ENCODE assay signal across 28 cellular contexts in genomic region chr1:228511014-228511413, GRCh38.
"Had no signal": no experiment of that assay in that cellular context is flagged by ENCODE, and none has a peak within 500 bp of the region (broad histone marks: within the 10 kb centered on the region; RNA-seq: fewer than 3 reads in every experiment).

No MANE protein-coding gene starts in this region.

- H3K4me1 ChIP-seq: body of pancreas, gastroesophageal sphincter, heart right ventricle had no signal

- H3K27ac ChIP-seq: body of pancreas, epithelial cell of prostate, esophagus squamous epithelium, gastroesophageal sphincter, heart right ventricle, hepatocyte, VCaP had no signal

- H3K9me3 ChIP-seq: body of pancreas, esophagus squamous epithelium, gastroesophageal sphincter, heart right ventricle had no signal

- ATAC-seq: activated CD8-positive, alpha-beta memory T cell treated with anti-CD3 and anti-CD28 coated beads, Interleukin-2, amount 10 ng/mL, durations not matched to agents 7 days and 5 days; body of pancreas; gastroesophageal sphincter; heart right ventricle; WTC11 had no signal

- H3K27ac Mint-ChIP-seq: activated CD4-positive, alpha-beta memory T cell treated with anti-CD3 and anti-CD28 coated beads, Interleukin-2, amount 10 ng/mL, durations not matched to agents 7 days and 5 days; activated CD4-positive, alpha-beta T cell treated with anti-CD3 and anti-CD28 coated beads, Interleukin-2, amount 10 ng/mL, durations not matched to agents 7 days and 5 days; activated CD8-positive, alpha-beta memory T cell treated with anti-CD3 and anti-CD28 coated beads, Interleukin-2, amount 10 ng/mL, durations not matched to agents 7 days and 5 days; activated naive CD4-positive, alpha-beta T cell treated with anti-CD3 and anti-CD28 coated beads, Interleukin-2, amount 50 U/mL, for 24 hours; activated T-helper 1 cell treated with anti-CD3 and anti-CD28 coated beads, Interleukin-12 subunit alpha, Interleukin-12 subunit beta, Interleukin-2, Interleukin-4 antibody, amounts not matched to agents 30 ng/mL and 10 ng/mL and 1 ng/mL, durations not matched to agents 14 hours and 24 hours and 36 hours; WTC11 had no signal

- H3K36me3 ChIP-seq: esophagus squamous epithelium, gastroesophageal sphincter, heart right ventricle had no signal

- H3K4me3 Mint-ChIP-seq: activated CD4-positive, alpha-beta memory T cell treated with anti-CD3 and anti-CD28 coated beads, Interleukin-2, amount 10 ng/mL, durations not matched to agents 7 days and 5 days; activated CD4-positive, alpha-beta T cell treated with anti-CD3 and anti-CD28 coated beads, Interleukin-2, amount 10 ng/mL, durations not matched to agents 7 days and 5 days; activated CD8-positive, alpha-beta memory T cell treated with anti-CD3 and anti-CD28 coated beads, Interleukin-2, amount 10 ng/mL, durations not matched to agents 7 days and 5 days; activated naive CD4-positive, alpha-beta T cell treated with anti-CD3 and anti-CD28 coated beads, Interleukin-2, amount 50 U/mL, for 24 hours; activated T-helper 1 cell treated with anti-CD3 and anti-CD28 coated beads, Interleukin-12 subunit alpha, Interleukin-12 subunit beta, Interleukin-2, Interleukin-4 antibody, amounts not matched to agents 30 ng/mL and 10 ng/mL and 1 ng/mL, durations not matched to agents 14 hours and 24 hours and 36 hours; WTC11 had no signal

- H3K27me3 ChIP-seq: body of pancreas had no signal

- H3K4me3 ChIP-seq: body of pancreas, esophagus squamous epithelium, gastroesophageal sphincter, heart right ventricle, hepatocyte had no signal

- DNase-seq: activated CD4-positive, alpha-beta memory T cell treated with anti-CD3 and anti-CD28 coated beads, Interleukin-2, amount 10 ng/mL, durations not matched to agents 7 days and 5 days; activated CD4-positive, alpha-beta T cell treated with anti-CD3 and anti-CD28 coated beads for 1 hour; activated CD4-positive, alpha-beta T cell treated with anti-CD3 and anti-CD28 coated beads for 4 hours; activated CD4-positive, alpha-beta T cell treated with anti-CD3 and anti-CD28 coated beads, Interleukin-2, amount 10 ng/mL, durations not matched to agents 7 days and 5 days; activated CD4-positive, alpha-beta T cell treated with anti-CD3 and anti-CD28 coated beads, Interleukin-2, amount 50 U/mL, for 4 hours; activated CD8-positive, alpha-beta memory T cell treated with anti-CD3 and anti-CD28 coated beads, Interleukin-2, amount 50 U/mL, for 4 hours; activated gamma-delta T cell; activated naive CD4-positive, alpha-beta T cell; activated T-cell treated with anti-CD3 and anti-CD28 coated beads, Interleukin-2, amount 50 U/mL, for 1 hour; amniotic stem cell; anterior cingulate cortex; body of pancreas; cortex of kidney; dermis blood vessel endothelial cell; effector CD8-positive, alpha-beta T cell; esophagus squamous epithelium; foreskin melanocyte; heart right ventricle; T-helper 1 cell; T-helper 2 cell had no signal

- H3K4me1 Mint-ChIP-seq: WTC11 had no signal

- H3K9me3 Mint-ChIP-seq: activated CD4-positive, alpha-beta memory T cell treated with anti-CD3 and anti-CD28 coated beads, Interleukin-2, amount 10 ng/mL, durations not matched to agents 7 days and 5 days; activated CD4-positive, alpha-beta T cell treated with anti-CD3 and anti-CD28 coated beads, Interleukin-2, amount 10 ng/mL, durations not matched to agents 7 days and 5 days; activated naive CD4-positive, alpha-beta T cell treated with anti-CD3 and anti-CD28 coated beads, Interleukin-2, amount 50 U/mL, for 24 hours; activated T-helper 1 cell treated with anti-CD3 and anti-CD28 coated beads, Interleukin-12 subunit alpha, Interleukin-12 subunit beta, Interleukin-2, Interleukin-4 antibody, amounts not matched to agents 30 ng/mL and 10 ng/mL and 1 ng/mL, durations not matched to agents 14 hours and 24 hours and 36 hours had no signal

- H3K36me3 Mint-ChIP-seq: activated CD8-positive, alpha-beta memory T cell treated with anti-CD3 and anti-CD28 coated beads, Interleukin-2, amount 10 ng/mL, durations not matched to agents 7 days and 5 days; activated naive CD4-positive, alpha-beta T cell treated with anti-CD3 and anti-CD28 coated beads, Interleukin-2, amount 50 U/mL, for 24 hours had no signal
